In the genomic region with DNA sequence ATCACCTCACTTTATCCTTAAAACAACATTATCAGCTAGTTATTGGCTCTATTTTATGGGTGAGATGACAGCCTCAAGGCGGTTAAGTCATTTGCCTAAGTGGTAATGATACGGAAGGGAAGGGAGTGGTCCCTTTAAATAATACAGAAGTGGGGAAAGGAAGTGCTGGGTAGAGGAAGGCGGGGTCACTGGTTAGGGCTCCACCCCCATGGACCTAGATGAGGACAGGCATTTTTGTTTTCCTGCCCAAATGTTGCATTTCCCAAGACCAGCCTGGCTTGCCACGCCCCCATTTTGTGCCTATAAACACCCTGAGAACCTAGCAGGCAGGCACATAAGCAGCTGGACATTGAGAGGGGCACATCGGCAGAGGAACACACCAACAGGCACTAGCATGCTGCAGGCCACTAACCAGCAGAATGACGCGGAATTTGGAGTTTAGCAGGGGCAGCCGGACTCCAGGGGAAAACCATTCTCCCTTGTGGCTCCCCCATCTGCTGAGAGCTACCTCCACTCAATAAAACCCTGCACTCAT, we compare ENCODE assay signal across 9 cellular contexts.
A peak's percentile ranks its signal among the peaks of the same experiment; 100 is the strongest.
DNase-seq lines count a peak whose midpoint lies in the region; ATAC-seq and TF ChIP-seq lines count a peak whose summit lies in the region.
"Had no signal": no experiment of that assay in that cellular context is flagged by ENCODE, and none has a peak within 500 bp of the region (broad histone marks: within the 10 kb centered on the region; RNA-seq: fewer than 3 reads in every experiment).

No MANE protein-coding gene starts in this region.

- peak overlapping the region in 1 of 2 donors; percentile 31 for H3K4me3 ChIP-seq in gastroesophageal sphincter

- H3K27me3 Mint-ChIP-seq in natural killer cell (ENCODE audit: low read depth in 2 of 2), result peaks cover 8 to 18% of the 10 kb centered on the region in 2 donors

- no peaks in the 10 kb centered on the region for H3K36me3 ChIP-seq in gastroesophageal sphincter

- no peaks in the 10 kb centered on the region for H3K27me3 ChIP-seq in gastroesophageal sphincter

- DNase-seq in OCI-M1 (lab: John Stamatoyannopoulos, UW) (peak; percentile 88), retina (peak; percentile 11), natural killer cell (no peak)
- no peak for DNase-seq in activated CD4-positive, alpha-beta T cell treated with anti-CD3 and anti-CD28 coated beads for 4 hours

- H3K36me3 Mint-ChIP-seq in natural killer cell, result no peaks in the 10 kb centered on the region

- no peak overlapping the region for H3K27ac Mint-ChIP-seq in natural killer cell

- TF ChIP-seq EP300 in gastroesophageal sphincter (IDR thresholded peaks at IDR 0.05), result no peak

- no peaks in the 10 kb centered on the region for H3K4me1 Mint-ChIP-seq in natural killer cell
- H3K4me1 Mint-ChIP-seq: central memory CD8-positive, alpha-beta T cell had no signal

- TF ChIP-seq POLR2A in gastroesophageal sphincter (IDR thresholded peaks at IDR 0.05), result peak; percentile 20 to 63

- H3K9me3 Mint-ChIP-seq in natural killer cell, result peaks cover 0 to 2% of the 10 kb centered on the region in 2 donors
- H3K9me3 Mint-ChIP-seq: central memory CD8-positive, alpha-beta T cell had no signal

- ATAC-seq in GM19351 (IDR thresholded peaks at IDR 0.05; ENCODE audit: unreplicated experiment) (peak; percentile 78), gastroesophageal sphincter (peak; percentile 47), GM19467 (IDR thresholded peaks at IDR 0.05; ENCODE audit: unreplicated experiment) (no peak), HG02981 (IDR thresholded peaks at IDR 0.05; ENCODE audit: unreplicated experiment) (no peak), natural killer cell (no peak)

- H3K4me3 Mint-ChIP-seq in natural killer cell, result no peak overlapping the region
- H3K4me3 Mint-ChIP-seq: central memory CD8-positive, alpha-beta T cell had no signal

- 81 to 82% methylated on average over 3 to 4 of the region's 8 CpGs for WGBS in gastroesophageal sphincter (ENCODE audit: low coverage in 1 of 2), 2 donors

- no peaks in the 10 kb centered on the region for H3K9me3 ChIP-seq in gastroesophageal sphincter

- TF ChIP-seq CTCF in gastroesophageal sphincter (IDR thresholded peaks at IDR 0.05) (no peak), natural killer cell (IDR thresholded peaks at IDR 0.05) (no peak)

- peaks cover 0 to 43% (median 13%) of the 10 kb centered on the region in 3 donors for H3K4me1 ChIP-seq in gastroesophageal sphincter

- peak overlapping the region; percentile 9 to 80 (median 64) for H3K27ac ChIP-seq in gastroesophageal sphincter

- intact Hi-C loops in natural killer cell (cut with micrococcal nuclease), result no loop called here

Comparison
In these comparisons a context has a peak if more than half of its experiments do, and no peak if none do; other contexts are left out.
1. ATAC-seq: peak in GM19351 (single experiment) and gastroesophageal sphincter (single experiment); none in GM19467 (single experiment), HG02981 (single experiment) and natural killer cell (0 of 3).
2. DNase-seq: peak in OCI-M1 (single experiment) and retina (single experiment); none in activated CD4-positive, alpha-beta T cell treated with anti-CD3 and anti-CD28 coated beads for 4 hours (0 of 2) and natural killer cell (single experiment).